Comparison of ENCODE assay signal across 1 cellular context in genomic region chr12:121505513-121505912, GRCh38.
TF ChIP-seq lines count a peak whose summit lies in the region.

No MANE protein-coding gene starts in this region.

TF ChIP-seq in H1, 55 proteins besides CTCF, POLR2A, EP300 and RAD21:
- TF ChIP-seq KDM4A (IDR thresholded peaks at IDR 0.05; ENCODE audit: low read depth, low read length, severe bottlenecking) (no peak), NANOG (IDR thresholded peaks at IDR 0.05; ENCODE audit: insufficient read depth, low read depth, low read length, poor library complexity, severe bottlenecking) (no peak), RFX5 (IDR thresholded peaks at IDR 0.05; ENCODE audit: borderline replicate concordance, low read depth, low read length) (no peak), SIX5 (IDR thresholded peaks at IDR 0.05; ENCODE audit: low read depth, low read length) (no peak), MAX (IDR thresholded peaks at IDR 0.05) (no peak), JUN (IDR thresholded peaks at IDR 0.05; ENCODE audit: low read depth, low read length) (no peak), BACH1 (IDR thresholded peaks at IDR 0.05; ENCODE audit: low read length) (no peak), POLR2AphosphoS5 (IDR thresholded peaks at IDR 0.05; ENCODE audit: low read depth, low read length) (no peak), ATF3 (IDR thresholded peaks at IDR 0.05; ENCODE audit: insufficient read depth, low read depth, low read length) (no peak)
